ENCODE assay signal across 1 cellular context in genomic region chr10:73646598-73647041, GRCh38.
TF ChIP-seq lines count a peak whose summit lies in the region.

No MANE protein-coding gene starts in this region.

TF ChIP-seq in IMR-90, 13 proteins besides CTCF, POLR2A, EP300 and RAD21 (continued from another document):
- TF ChIP-seq USF2 (IDR thresholded peaks at IDR 0.05; ENCODE audit: low read depth, low read length), result no peak
- TF ChIP-seq NFE2L2 (IDR thresholded peaks at IDR 0.05; ENCODE audit: low read depth, low read length), result no peak
- no peak for TF ChIP-seq CEBPB (IDR thresholded peaks at IDR 0.05; ENCODE audit: low read depth, low read length)
- TF ChIP-seq CHD1 (IDR thresholded peaks at IDR 0.05; ENCODE audit: low read depth, low read length), result no peak
- TF ChIP-seq MXI1 (IDR thresholded peaks at IDR 0.05; ENCODE audit: borderline replicate concordance, low read depth, low read length), result no peak
- no peak for TF ChIP-seq FOS (IDR thresholded peaks at IDR 0.05; ENCODE audit: low read depth, low read length)
- TF ChIP-seq MAZ (IDR thresholded peaks at IDR 0.05; ENCODE audit: borderline replicate concordance, low read depth, low read length), result no peak
